ENCODE assay signal across 15 cellular contexts in genomic region chr12:88952543-88952942, GRCh38.
A peak's percentile ranks its signal among the peaks of the same experiment; 100 is the strongest.
DNase-seq lines count a peak whose midpoint lies in the region; ATAC-seq, FAIRE-seq and TF ChIP-seq lines count a peak whose summit lies in the region.
"Had no signal": no experiment of that assay in that cellular context is flagged by ENCODE, and none has a peak within 500 bp of the region (broad histone marks: within the 10 kb centered on the region; RNA-seq: fewer than 3 reads in every experiment).

No MANE protein-coding gene starts in this region.

- peak overlapping the region; percentile 41 for H3K4me2 ChIP-seq in endothelial cell of umbilical vein (ENCODE audit: insufficient read depth, low read length)

- TF ChIP-seq CTCF in endothelial cell of umbilical vein (IDR thresholded peaks at IDR 0.05; ENCODE audit: extremely low read depth in 1 of 2, insufficient read depth in 1 of 2, low read depth in 1 of 2, low read length in 2 of 2): no peak
- TF ChIP-seq CTCF in gastrocnemius medialis (IDR thresholded peaks at IDR 0.05 in 4 of 5, conservative IDR thresholded peaks at IDR 0.05 in 1 of 5): no peak
- TF ChIP-seq CTCF in GM13976 (IDR thresholded peaks at IDR 0.05; ENCODE audit: borderline replicate concordance, control extremely low read depth, extremely low read depth, insufficient read depth, missing control alignments): no peak

- FAIRE-seq in endothelial cell of umbilical vein (lab: Jason Lieb, UNC): no peak
- FAIRE-seq: A204.1, TTC549 had no signal

- in situ Hi-C loops in gastrocnemius medialis (cut with MboI; ENCODE audit: low sequenced_read_pairs in 4 of 4): no loop called here
- in situ Hi-C loops in GM13976 (cut with MboI; ENCODE audit: low sequenced_read_pairs, unreplicated experiment): no loop called here

- H3K9me1 ChIP-seq in endothelial cell of umbilical vein (replicated peaks; ENCODE audit: control insufficient read depth, extremely low read depth, insufficient read depth, low read length): no peaks in the 10 kb centered on the region

- H2AFZ ChIP-seq in endothelial cell of umbilical vein (ENCODE audit: low read depth, low read length): no peak overlapping the region

- peaks cover 19% of the 10 kb centered on the region for H3K4me1 ChIP-seq in endothelial cell of umbilical vein (ENCODE audit: control insufficient read depth, extremely low read depth, insufficient read depth, low read length)
- peaks cover 0 to 2% of the 10 kb centered on the region in 2 donors for H3K4me1 ChIP-seq in gastrocnemius medialis

- peak; percentile 42 for DNase-seq in NCI-H2029 (lab: John Stamatoyannopoulos, UW)
- no peak for DNase-seq in NCI-H2029 treated with DMSO at 0.1 percent for 48 hours (lab: John Stamatoyannopoulos, UW)
- peak; percentile 71 for DNase-seq in NCI-H748 (lab: John Stamatoyannopoulos, UW; ENCODE audit: unreplicated experiment)
- DNase-seq in endothelial cell of umbilical vein (ENCODE audit: low read depth, low spot score): peak; percentile 82
- peak; percentile 51 for DNase-seq in renal cortical epithelial cell (ENCODE audit: low read depth)
- no peak for DNase-seq in gastrocnemius medialis
- DNase-seq in GM13976 (ENCODE audit: low spot score): no peak
- no peak for DNase-seq in NCI-H1105 treated with DMSO at 0.1 percent for 48 hours (lab: John Stamatoyannopoulos, UW)
- DNase-seq: caudate nucleus, lower lobe of right lung, NCI-H1436 treated with DMSO at 0.1 percent for 48 hours had no signal

- H3K27me3 ChIP-seq in endothelial cell of umbilical vein (ENCODE audit: control insufficient read depth in 2 of 2, insufficient read depth in 2 of 2, low read length in 2 of 2) (no peaks in the 10 kb centered on the region), gastrocnemius medialis (no peaks in the 10 kb centered on the region)
- H3K27me3 ChIP-seq: Peyer's patch had no signal

- no peak for TF ChIP-seq POLR2A in endothelial cell of umbilical vein (IDR thresholded peaks at IDR 0.05; ENCODE audit: low read depth, low read length)
- TF ChIP-seq POLR2A in gastrocnemius medialis (IDR thresholded peaks at IDR 0.05): no peak

- CTCF ChIA-PET in endothelial cell of umbilical vein (lab: Charles Lee): interaction anchor here (0.8 to 2.6 kb wide), 6 partner anchors 8 to 55 kb away, joined by 3 to 14 read pairs (median 4); no protein-coding TSS in a partner anchor

- H4K20me1 ChIP-seq in endothelial cell of umbilical vein (replicated peaks; ENCODE audit: control insufficient read depth, extremely low read depth, insufficient read depth, low read length): no peaks in the 10 kb centered on the region

- dilution Hi-C loops in endothelial cell of umbilical vein (cut with MboI; ENCODE audit: extremely low pct_ligation_motif_present, low sequenced_read_pairs): no loop called here

- H3K36me3 ChIP-seq in endothelial cell of umbilical vein (ENCODE audit: control insufficient read depth in 2 of 2, extremely low read depth in 1 of 2, insufficient read depth in 2 of 2, low read length in 2 of 2) (no peaks in the 10 kb centered on the region), gastrocnemius medialis (no peaks in the 10 kb centered on the region)
- H3K36me3 ChIP-seq: lower lobe of right lung, Peyer's patch had no signal

- no peak for ATAC-seq in gastrocnemius medialis
- ATAC-seq: lower lobe of right lung had no signal

- POLR2A ChIA-PET in endothelial cell of umbilical vein (lab: Charles Lee): interaction anchor here (0.9 kb wide), 1 partner anchor 8 kb away, joined by 4 read pairs; no protein-coding TSS in a partner anchor

- no TSS peak for BruUV-seq in endothelial cell of umbilical vein (replicated peaks; lab: Mats Ljungman, UMichigan)

- intact Hi-C loops in endothelial cell of umbilical vein (cut with micrococcal nuclease): no loop called here
- intact Hi-C loops in gastrocnemius medialis (cut with DNase I; ENCODE audit: low total_unique reads): no loop called here

- H3K4me3 ChIP-seq in endothelial cell of umbilical vein (replicated peaks in 1 of 3; ENCODE audit: insufficient read depth in 1 of 3, low read depth in 1 of 3, low read length in 3 of 3) (no peak overlapping the region), gastrocnemius medialis (no peak overlapping the region)
- H3K4me3 ChIP-seq: lower lobe of right lung, Peyer's patch had no signal

- H3K79me2 ChIP-seq in endothelial cell of umbilical vein (ENCODE audit: control insufficient read depth, insufficient read depth, low read length): no peaks in the 10 kb centered on the region

- no peak overlapping the region for H3K27ac ChIP-seq in endothelial cell of umbilical vein (ENCODE audit: insufficient read depth, low read depth, low read length)
- no peak overlapping the region for H3K27ac ChIP-seq in gastrocnemius medialis
- H3K27ac ChIP-seq: HL-60, lower lobe of right lung, Peyer's patch had no signal

- H3K9ac ChIP-seq in endothelial cell of umbilical vein (replicated peaks; ENCODE audit: extremely low read depth, insufficient read depth, low read length): no peak overlapping the region

- H3K9me3 ChIP-seq in endothelial cell of umbilical vein (replicated peaks; ENCODE audit: control insufficient read depth, insufficient read depth, low read length) (no peaks in the 10 kb centered on the region), gastrocnemius medialis (no peaks in the 10 kb centered on the region)
- H3K9me3 ChIP-seq: lower lobe of right lung, Peyer's patch had no signal

TF ChIP-seq in endothelial cell of umbilical vein, 7 proteins besides CTCF, POLR2A, EP300 and RAD21:
- TF ChIP-seq FOS (IDR thresholded peaks at IDR 0.05; ENCODE audit: borderline replicate concordance, insufficient read depth, low read length) (peak; percentile 71), POLR2AphosphoS5 (IDR thresholded peaks at IDR 0.05; ENCODE audit: insufficient read depth, low read depth, low read length) (no peak), JUN (IDR thresholded peaks at IDR 0.05; ENCODE audit: borderline replicate concordance, insufficient read depth, insufficient read length, low read depth) (peak; percentile 45), EZH2 (IDR thresholded peaks at IDR 0.05; ENCODE audit: borderline replicate concordance, low read depth, low read length, severe bottlenecking) (no peak)

Comparison
In these comparisons a context has a peak if more than half of its experiments do, and no peak if none do; other contexts are left out.
1. DNase-seq: peak in NCI-H2029 (single experiment), NCI-H748 (single experiment), endothelial cell of umbilical vein (single experiment) and renal cortical epithelial cell (single experiment); none in NCI-H2029 treated with DMSO at 0.1 percent for 48 hours (single experiment), gastrocnemius medialis (0 of 2), GM13976 (single experiment) and NCI-H1105 treated with DMSO at 0.1 percent for 48 hours (single experiment).